Comparison of ENCODE assay signal across 9 cellular contexts in the genomic region with DNA sequence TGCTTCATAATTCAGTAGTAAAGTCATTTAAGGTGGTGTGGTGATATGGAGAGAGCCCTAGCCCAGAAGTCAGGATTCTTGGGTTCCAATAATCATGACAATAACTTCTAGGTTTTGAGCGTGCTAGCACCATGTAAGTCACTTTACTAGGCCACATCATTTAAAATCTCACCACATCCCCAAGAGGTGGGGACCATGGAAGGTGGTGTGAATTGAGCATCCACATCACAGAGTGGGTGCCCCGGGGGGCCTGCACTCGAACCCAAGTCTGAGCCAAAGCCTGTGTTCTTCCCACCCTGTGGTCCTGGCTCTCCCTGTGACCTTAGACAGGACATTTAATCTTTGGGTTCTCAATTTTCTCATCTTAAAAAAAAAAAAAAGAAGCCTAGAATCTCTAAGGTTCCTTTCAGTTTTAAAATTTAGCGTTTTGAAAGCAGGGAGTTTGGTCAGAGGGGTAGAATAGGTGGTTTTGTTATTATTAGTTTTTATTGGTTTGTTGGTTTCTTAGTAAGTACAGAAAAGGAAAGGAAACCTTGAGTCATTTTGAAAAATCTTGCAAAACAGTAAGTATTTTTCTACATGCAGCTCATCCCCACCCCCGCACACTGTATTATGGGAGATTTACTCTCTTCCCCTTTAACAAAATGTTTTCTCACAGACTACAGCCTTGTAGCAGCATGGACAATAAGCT. TPM values are rescaled to one million over a fixed set of nuclear protein-coding genes. Genes with fewer than 3 reads are reported as not detected.
DNase-seq lines count a peak whose midpoint lies in the region; ATAC-seq, FAIRE-seq and TF ChIP-seq lines count a peak whose summit lies in the region.
"Had no signal": no experiment of that assay in that cellular context is flagged by ENCODE, and none has a peak within 500 bp of the region (broad histone marks: within the 10 kb centered on the region; RNA-seq: fewer than 3 reads in every experiment).

No MANE protein-coding gene starts in this region.

- peaks cover 26% of the 10 kb centered on the region in 2 donors for H3K36me3 Mint-ChIP-seq in activated naive CD4-positive, alpha-beta T cell treated with anti-CD3 and anti-CD28 coated beads, Interleukin-2, amount 50 U/mL, for 72 hours

- peaks cover 7 to 9% of the 10 kb centered on the region in 2 donors for H3K9me3 Mint-ChIP-seq in activated naive CD4-positive, alpha-beta T cell treated with anti-CD3 and anti-CD28 coated beads, Interleukin-2, amount 50 U/mL, for 72 hours

- 75 to 78% methylated on average over 5 of the region's 5 CpGs for WGBS in lower leg skin, 2 donors

- peak overlapping the region; percentile 64 to 89 for H3K27ac Mint-ChIP-seq in activated naive CD4-positive, alpha-beta T cell treated with anti-CD3 and anti-CD28 coated beads, Interleukin-2, amount 50 U/mL, for 72 hours

- ATAC-seq in GM21526 (IDR thresholded peaks at IDR 0.05; ENCODE audit: low FRiP score, unreplicated experiment): peak; percentile 79
- ATAC-seq in activated naive CD4-positive, alpha-beta T cell treated with anti-CD3 and anti-CD28 coated beads, Interleukin-2, amount 50 U/mL, for 72 hours: peak; percentile 85 to 86
- ATAC-seq in omental fat pad (ENCODE audit: low FRiP score): peak; percentile 57

- intact Hi-C loops in lower leg skin (cut with DNase I; ENCODE audit: low total_unique reads): no loop called here

- FAIRE-seq in frontal cortex (lab: Jason Lieb, UNC): no peak
- FAIRE-seq: H1 had no signal

- DNase-seq in ELR (ENCODE audit: low read depth) (peak; percentile 44), LHCN-M2 (ENCODE audit: low read depth) (peak; percentile 67), omental fat pad (ENCODE audit: low spot score) (no peak), frontal cortex (ENCODE audit: low spot score in 2 of 2) (no peak), dermis blood vessel endothelial cell (no peak), lower leg skin (ENCODE audit: low spot score in 2 of 2) (no peak)
- DNase-seq in activated naive CD4-positive, alpha-beta T cell treated with anti-CD3 and anti-CD28 coated beads, Interleukin-2, amount 50 U/mL, for 72 hours (ENCODE audit: low spot score in 2 of 2): peak in 1 of 2 donors; percentile 61

- no peak for TF ChIP-seq POLR2A in lower leg skin (IDR thresholded peaks at IDR 0.05)

- no peak overlapping the region for H3K4me3 ChIP-seq in lower leg skin (ENCODE audit: low read depth, poor library complexity, severe bottlenecking)

- TF ChIP-seq CTCF in omental fat pad (IDR thresholded peaks at IDR 0.05) (no peak), lower leg skin (IDR thresholded peaks at IDR 0.05) (no peak)

RNA-seq across cellular contexts. Expression of a gene that starts 26.4 kb away (rescaled TPM):
- total RNA-seq in LHCN-M2 (2014; rRNA removed) (1.4 and 1.5 TPM in 2 replicates), omental fat pad (10 to 100 TPM in 1 of 4 donors, 1 to 10 TPM in 3; 2.2 to 15.3 (median 7.8) TPM), frontal cortex (16.3 TPM), dermis blood vessel endothelial cell (0.51 and 0.79 TPM in 2 replicates), lower leg skin (1 to 10 TPM in 3 of 4 donors, under 1 TPM in 1; 0.34 to 2.0 (median 1.2) TPM)
- polyA plus RNA-seq in LHCN-M2 (2012): 2.3 TPM
- total RNA-seq in activated naive CD4-positive, alpha-beta T cell treated with anti-CD3 and anti-CD28 coated beads, Interleukin-2, amount 50 U/mL, for 72 hours: 1 to 10 TPM; 2.3 to 3.3 TPM

Comparison
In these comparisons a context has a peak if more than half of its experiments do, and no peak if none do; other contexts are left out.
1. DNase-seq: peak in ELR (single experiment) and LHCN-M2 (single experiment); none in omental fat pad (single experiment), frontal cortex (0 of 2), dermis blood vessel endothelial cell (single experiment) and lower leg skin (0 of 2).
2. Peak in every context shown above with its lines, with median percentiles within 50 percentile points of each other: ATAC-seq.